ENCODE assay signal across 8 cellular contexts in genomic region chr2:111287646-111288568, GRCh38.
DNase-seq lines count a peak whose midpoint lies in the region; ATAC-seq, FAIRE-seq and TF ChIP-seq lines count a peak whose summit lies in the region.
"Not testable (repeated sequence)": the region's sequence is repeated elsewhere in the genome, so short reads cannot be mapped to it uniquely, and the experiment has no call there.

No MANE protein-coding gene starts in this region.

- not testable (repeated sequence) for TF ChIP-seq POLR2A in body of pancreas (IDR thresholded peaks at IDR 0.05); HepG2 (IDR thresholded peaks at IDR 0.05; ENCODE audit: insufficient read depth in 1 of 2, low read depth in 2 of 2, low read length in 2 of 2); transverse colon (IDR thresholded peaks at IDR 0.05)

- not testable (repeated sequence) for TF ChIP-seq RAD21 in HepG2 (CRISPR knock-in tag; IDR thresholded peaks at IDR 0.05)

- H3K9ac ChIP-seq in HepG2 (ENCODE audit: insufficient read depth, low read depth, low read length) = not testable (repeated sequence)

- not testable (repeated sequence) for TF ChIP-seq EP300 in HepG2 (IDR thresholded peaks at IDR 0.05; ENCODE audit: low read depth in 2 of 2, low read length in 2 of 2); HepG2 (CRISPR knock-in tag; IDR thresholded peaks at IDR 0.05; ENCODE audit: borderline replicate concordance); transverse colon (IDR thresholded peaks at IDR 0.05; ENCODE audit: low read depth)

- H3K27ac ChIP-seq in body of pancreas (peak overlapping the region in 3 of 4 donors; percentile 68 to 80 (median 70)), pancreas (peak overlapping the region in 3 of 4 donors; percentile 33 to 68 (median 57))
- not testable (repeated sequence) for H3K27ac ChIP-seq in epithelial cell of prostate; HepG2 (ENCODE audit: extremely low read length, insufficient read depth, low read length); transverse colon

- H3K4me2 ChIP-seq in HepG2 (ENCODE audit: low read depth, low read length) = not testable (repeated sequence)

- TF ChIP-seq CTCF in body of pancreas (IDR thresholded peaks at IDR 0.05); HepG2 (CRISPR knock-in tag; IDR thresholded peaks at IDR 0.05); pancreas (IDR thresholded peaks at IDR 0.05); transverse colon (IDR thresholded peaks at IDR 0.05): not testable (repeated sequence)

- H3K4me3 ChIP-seq in body of pancreas; HepG2 (replicated peaks in 1 of 3; ENCODE audit: insufficient read depth in 1 of 3, low read depth in 2 of 3, low read length in 3 of 3); pancreas; transverse colon: not testable (repeated sequence)

- FAIRE-seq in HepG2 (lab: Jason Lieb, UNC) = peak; percentile 18
- FAIRE-seq in pancreas (lab: Jason Lieb, UNC) = not testable (repeated sequence)

- not testable (repeated sequence) for BruUV-seq in HepG2 (replicated peaks; lab: Mats Ljungman, UMichigan)

- POLR2A ChIA-PET in HepG2 (lab: Yijun Ruan, JAX) = not testable (repeated sequence)

- H3K79me2 ChIP-seq in HepG2 (ENCODE audit: insufficient read depth, low read length) = not testable (repeated sequence)

- DNase-seq in ELF-1 (ENCODE audit: low read depth, low spot score) (peak; percentile 90), LoVo (ENCODE audit: low spot score) (peak; percentile 41), body of pancreas (peak; percentile 70 to 82 (median 74)), epithelial cell of prostate (ENCODE audit: low read depth, low spot score) (peak; percentile 90), iPS-NIHi7 (ENCODE audit: extremely low spot score) (peak; percentile 50), pancreas (peak in 4 of 6 donors; percentile 45 to 69 (median 64)), transverse colon (peak; percentile 59)
- not testable (repeated sequence) for DNase-seq in HepG2 (ENCODE audit: low spot score)

- CTCF ChIA-PET in HepG2 (lab: Yijun Ruan, JAX; ENCODE audit: low intra/inter-chr PET ratio, low total read pairs) = not testable (repeated sequence)

- WGBS in body of pancreas, 2 donors = 29 to 32% methylated on average over 6 of the region's 9 CpGs
- WGBS in HepG2 (ENCODE audit: low lambda C conversion rate) = 93% methylated on average over 8 of the region's 9 CpGs
- WGBS in pancreas, 2 donors = 23 to 35% methylated on average over 6 to 8 of the region's 9 CpGs
- WGBS in transverse colon (ENCODE audit: low coverage in 1 of 2), 2 donors = 62% methylated on average over 6 of the region's 9 CpGs; no CpG with 5 or more reads in 1 of the 2 donors

- not testable (repeated sequence) for H3K9me3 ChIP-seq in body of pancreas; HepG2 (ENCODE audit: low read length); pancreas; transverse colon

- ATAC-seq in body of pancreas (peak; percentile 97), pancreas (peak; percentile 90 to 97 (median 95))
- not testable (repeated sequence) for ATAC-seq in HepG2

- not testable (repeated sequence) for H4K20me1 ChIP-seq in HepG2 (ENCODE audit: insufficient read depth, low read length)

- in situ Hi-C loops in HepG2 (cut with HindIII; ENCODE audit: extremely low pct_ligation_motif_present, low pct_unique_long_range_greater_than_20kb); transverse colon (cut with MboI; ENCODE audit: low pct_ligation_motif_present in 1 of 4, low pct_unique_long_range_greater_than_20kb in 1 of 4, low sequenced_read_pairs in 3 of 4): not testable (repeated sequence)

- not testable (repeated sequence) for H3K27me3 ChIP-seq in body of pancreas; HepG2 (ENCODE audit: control insufficient read depth in 1 of 2, insufficient read depth in 2 of 2, low read length in 2 of 2); pancreas; transverse colon

- peaks cover 17% of the 10 kb centered on the region for H3K4me1 ChIP-seq in body of pancreas
- H3K4me1 ChIP-seq in HepG2 (ENCODE audit: insufficient read depth, low read length) = peaks cover 13% of the 10 kb centered on the region
- H3K4me1 ChIP-seq in pancreas, transverse colon: not testable (repeated sequence)

- H3K36me3 ChIP-seq in body of pancreas (replicated peaks in 1 of 2; ENCODE audit: insufficient read depth in 1 of 2, low read depth in 2 of 2); HepG2 (replicated peaks in 1 of 2; ENCODE audit: control insufficient read depth in 1 of 2, insufficient read depth in 2 of 2, low read length in 2 of 2); pancreas; transverse colon: not testable (repeated sequence)

- H2AFZ ChIP-seq in HepG2 (ENCODE audit: low read length) = not testable (repeated sequence)

- intact Hi-C loops in body of pancreas (cut with DNase I); HepG2 (cut with micrococcal nuclease; ENCODE audit: unreplicated experiment); pancreas (cut with DNase I); transverse colon (cut with DNase I; ENCODE audit: low total_unique reads): not testable (repeated sequence)
